Comparison of ENCODE assay signal across 30 cellular contexts in the genomic region with DNA sequence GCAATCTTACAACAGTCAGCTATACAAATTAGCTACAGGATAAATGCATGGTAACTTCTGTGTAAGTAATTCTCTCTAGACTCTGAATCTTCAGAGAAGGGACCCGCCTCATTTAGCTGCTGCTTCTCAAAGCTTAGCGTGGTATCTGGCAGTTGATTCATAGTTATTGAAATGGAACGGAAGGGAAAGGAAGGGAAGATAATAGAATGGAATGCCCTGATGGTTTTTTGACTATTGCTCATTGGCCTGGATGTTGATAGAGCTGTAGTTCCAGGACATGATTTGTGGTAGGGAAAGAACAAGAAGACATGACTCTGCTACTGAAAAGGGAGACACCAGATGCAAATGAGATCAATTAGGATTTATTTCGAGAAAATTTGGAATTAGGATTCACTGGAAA.
"Had no signal": no experiment of that assay in that cellular context is flagged by ENCODE, and none has a peak within 500 bp of the region (broad histone marks: within the 10 kb centered on the region; RNA-seq: fewer than 3 reads in every experiment).

No MANE protein-coding gene starts in this region.

- H3K9me2 ChIP-seq: SK-N-SH had no signal

- DNase-seq: activated CD4-positive, alpha-beta T cell treated with anti-CD3 and anti-CD28 coated beads, Interleukin-2, amount 10 ng/mL, durations not matched to agents 24 days and 14 days; activated CD4-positive, alpha-beta T cell treated with anti-CD3 and anti-CD28 coated beads, Interleukin-2, amount 50 U/mL, for 4 hours; activated CD8-positive, alpha-beta T cell treated with anti-CD3 and anti-CD28 coated beads for 36 hours; activated gamma-delta T cell; activated naive CD4-positive, alpha-beta T cell treated with Interleukin-2 at 50 U/mL for 16 hours; activated naive CD8-positive, alpha-beta T cell treated with anti-CD3 and anti-CD28 coated beads, Interleukin-2, amount 10 ng/mL, durations not matched to agents 7 days and 5 days; activated T-cell treated with anti-CD3 and anti-CD28 coated beads, Interleukin-2, amount 50 U/mL, for 24 hours; caudate nucleus; cerebellar nuclear complex; MM.1S; MV-4-11; NCI-H1092; NCI-H1436 treated with DMSO at 0.1 percent for 48 hours; NCI-H187; NCI-H2029 treated with DMSO at 0.1 percent for 48 hours; NCI-H2171 treated with DMSO at 0.1 percent for 48 hours; NCI-H2227 treated with DMSO at 0.1 percent for 48 hours; NCI-H446 treated with DMSO at 0.1 percent for 48 hours; RPMI8226; SHP77 treated with DMSO at 0.1 percent for 48 hours; SK-N-SH; T-cell; T-helper 17 cell; WERI-Rb-1 had no signal

- H3K4me1 ChIP-seq: SJSA1 had no signal

- H3K36me3 Mint-ChIP-seq: activated naive CD4-positive, alpha-beta T cell treated with anti-CD3 and anti-CD28 coated beads, Interleukin-2, amount 50 U/mL, for 24 hours; activated naive CD8-positive, alpha-beta T cell treated with anti-CD3 and anti-CD28 coated beads, Interleukin-2, amount 10 ng/mL, durations not matched to agents 7 days and 5 days; brain; T-cell had no signal

- H3K27me3 ChIP-seq: SJSA1 had no signal

- H3K4me2 ChIP-seq: KMS-11, SK-N-SH had no signal

- H3K9me3 Mint-ChIP-seq: activated CD4-positive, alpha-beta T cell treated with anti-CD3 and anti-CD28 coated beads, Interleukin-2, amount 10 ng/mL, durations not matched to agents 24 days and 14 days; activated CD8-positive, alpha-beta T cell treated with anti-CD3 and anti-CD28 coated beads for 36 hours; activated naive CD4-positive, alpha-beta T cell treated with anti-CD3 and anti-CD28 coated beads, Interleukin-2, amount 50 U/mL, for 24 hours; activated naive CD8-positive, alpha-beta T cell treated with anti-CD3 and anti-CD28 coated beads, Interleukin-2, amount 10 ng/mL, durations not matched to agents 7 days and 5 days; activated T-cell treated with anti-CD3 and anti-CD28 coated beads, Interleukin-2, amount 50 U/mL, for 24 hours; activated T-helper 2 cell treated with anti-CD3 and anti-CD28 coated beads, Interferon-gamma antibody, Interleukin-2, Interleukin-4, amounts not matched to agents 10 μg/mL and 5 μg/mL and 100 μg/mL, durations not matched to agents 14 hours and 24 hours and 36 hours; brain; T-cell had no signal

- H3K27ac ChIP-seq: KMS-11, SJSA1, WERI-Rb-1 had no signal

- H3K4me1 Mint-ChIP-seq: activated CD4-positive, alpha-beta T cell treated with anti-CD3 and anti-CD28 coated beads, Interleukin-2, amount 10 ng/mL, durations not matched to agents 24 days and 14 days; activated naive CD4-positive, alpha-beta T cell treated with anti-CD3 and anti-CD28 coated beads, Interleukin-2, amount 50 U/mL, for 24 hours; activated naive CD8-positive, alpha-beta T cell treated with anti-CD3 and anti-CD28 coated beads, Interleukin-2, amount 10 ng/mL, durations not matched to agents 7 days and 5 days; T-cell; T-helper 17 cell had no signal

- H3K4me3 Mint-ChIP-seq: activated CD4-positive, alpha-beta T cell treated with anti-CD3 and anti-CD28 coated beads, Interleukin-2, amount 10 ng/mL, durations not matched to agents 24 days and 14 days; activated CD8-positive, alpha-beta T cell treated with anti-CD3 and anti-CD28 coated beads for 36 hours; activated naive CD4-positive, alpha-beta T cell treated with anti-CD3 and anti-CD28 coated beads, Interleukin-2, amount 50 U/mL, for 24 hours; activated naive CD8-positive, alpha-beta T cell treated with anti-CD3 and anti-CD28 coated beads, Interleukin-2, amount 10 ng/mL, durations not matched to agents 7 days and 5 days; activated T-cell treated with anti-CD3 and anti-CD28 coated beads, Interleukin-2, amount 50 U/mL, for 24 hours; brain; T-cell; T-helper 17 cell had no signal

- ATAC-seq: activated CD8-positive, alpha-beta T cell treated with anti-CD3 and anti-CD28 coated beads for 36 hours; Panc1; T-cell; T-helper 17 cell had no signal

- H3K4me3 ChIP-seq: SJSA1 had no signal

- H3K36me3 ChIP-seq: SJSA1, WERI-Rb-1 had no signal

- H3K27ac Mint-ChIP-seq: activated CD4-positive, alpha-beta T cell treated with anti-CD3 and anti-CD28 coated beads, Interleukin-2, amount 10 ng/mL, durations not matched to agents 24 days and 14 days; activated CD8-positive, alpha-beta T cell treated with anti-CD3 and anti-CD28 coated beads for 36 hours; activated naive CD4-positive, alpha-beta T cell treated with anti-CD3 and anti-CD28 coated beads, Interleukin-2, amount 50 U/mL, for 24 hours; activated naive CD8-positive, alpha-beta T cell treated with anti-CD3 and anti-CD28 coated beads, Interleukin-2, amount 10 ng/mL, durations not matched to agents 7 days and 5 days; activated T-cell treated with anti-CD3 and anti-CD28 coated beads, Interleukin-2, amount 50 U/mL, for 24 hours; activated T-helper 2 cell treated with anti-CD3 and anti-CD28 coated beads, Interferon-gamma antibody, Interleukin-2, Interleukin-4, amounts not matched to agents 10 μg/mL and 5 μg/mL and 100 μg/mL, durations not matched to agents 14 hours and 24 hours and 36 hours; brain; T-cell; T-helper 17 cell had no signal
